In genomic region chr1:201259476-201260235, GRCh38 we compare ENCODE assay signal across 8 cellular contexts. TPM values are rescaled to one million over a fixed set of nuclear protein-coding genes. Genes with fewer than 3 reads are reported as not detected.
DNase-seq lines count a peak whose midpoint lies in the region; ATAC-seq and TF ChIP-seq lines count a peak whose summit lies in the region.

No MANE protein-coding gene starts in this region.

- DNase-seq in EL (peak; percentile 74), NCI-H748 treated with DMSO at 0.1 percent for 48 hours (lab: John Stamatoyannopoulos, UW) (peak; percentile 74), fibroblast of lung (ENCODE audit: low read depth in 2 of 2) (peak; percentile 22 to 54), omental fat pad (ENCODE audit: low spot score) (no peak), activated T-cell treated with anti-CD3 and anti-CD28 coated beads for 4 hours (no peak)

- no peak for TF ChIP-seq CTCF in fibroblast of lung (conservative IDR thresholded peaks at IDR 0.05 in 1 of 2, IDR thresholded peaks at IDR 0.05 in 1 of 2; ENCODE audit: low read depth in 1 of 2, low read length in 2 of 2)
- no peak for TF ChIP-seq CTCF in omental fat pad (IDR thresholded peaks at IDR 0.05)

- no peak overlapping the region for H3K27ac ChIP-seq in fibroblast of lung (ENCODE audit: insufficient read depth, low read length)

- H3K4me2 ChIP-seq in fibroblast of lung (ENCODE audit: extremely low read depth, insufficient read depth, low read length): peak overlapping the region; percentile 23

- no peaks in the 10 kb centered on the region for H4K20me1 ChIP-seq in fibroblast of lung (ENCODE audit: control insufficient read depth, extremely low read depth, insufficient read depth, low read length)

- H2AFZ ChIP-seq in fibroblast of lung (ENCODE audit: low read length): peak overlapping the region; percentile 10

- H3K79me2 ChIP-seq in fibroblast of lung (ENCODE audit: control insufficient read depth, insufficient read depth, low read length): no peaks in the 10 kb centered on the region

- H3K9me3 ChIP-seq in fibroblast of lung (ENCODE audit: control insufficient read depth, insufficient read depth, low read depth, low read length): no peaks in the 10 kb centered on the region

- H3K4me3 ChIP-seq in fibroblast of lung (replicated peaks in 1 of 4; ENCODE audit: control extremely low read depth in 1 of 4, insufficient read depth in 1 of 4, low read depth in 3 of 4, low read length in 4 of 4): no peak overlapping the region

- ATAC-seq in omental fat pad (ENCODE audit: low FRiP score): peak; percentile 41
- no peak for ATAC-seq in GM21576 (IDR thresholded peaks at IDR 0.05; ENCODE audit: unreplicated experiment)
- no peak for ATAC-seq in GM21423 (IDR thresholded peaks at IDR 0.05; ENCODE audit: unreplicated experiment)
- ATAC-seq in GM21717 (IDR thresholded peaks at IDR 0.05; ENCODE audit: unreplicated experiment): no peak

- H3K9ac ChIP-seq in fibroblast of lung (ENCODE audit: insufficient read depth, low read length): no peak overlapping the region

- H3K36me3 ChIP-seq in fibroblast of lung (ENCODE audit: control insufficient read depth, insufficient read depth, low read length): no peaks in the 10 kb centered on the region

- no peaks in the 10 kb centered on the region for H3K27me3 ChIP-seq in fibroblast of lung (ENCODE audit: control insufficient read depth, insufficient read depth, low read length)

- peaks cover 8% of the 10 kb centered on the region for H3K4me1 ChIP-seq in fibroblast of lung (ENCODE audit: control insufficient read depth, extremely low read depth, insufficient read depth, low read length)

RNA-seq across cellular contexts. Expression of gene PKP1, which starts 23.6 kb away (rescaled TPM):
- under 0.01 TPM in 2 replicates for total RNA-seq in fibroblast of lung
- polyA plus RNA-seq in fibroblast of lung: 0.06 and 0.08 TPM in 2 replicates
- 0.02 and 0.03 TPM in 2 replicates for polyA plus RNA-seq in fibroblast of lung (2012)
- polyA minus RNA-seq in fibroblast of lung (ENCODE audit: low replicate concordance): 0.16 and 0.30 TPM in 2 replicates
- total RNA-seq in omental fat pad: 1 to 10 TPM in 3 of 4 donors, under 1 TPM in 1; 0.93 to 9.6 (median 3.6) TPM

Comparison
In these comparisons a context has a peak if more than half of its experiments do, and no peak if none do; other contexts are left out.
1. DNase-seq: peak in EL (single experiment), NCI-H748 treated with DMSO at 0.1 percent for 48 hours (single experiment) and fibroblast of lung (2 of 2); none in omental fat pad (single experiment) and activated T-cell treated with anti-CD3 and anti-CD28 coated beads for 4 hours (single experiment).